11 cellular contexts compared by ENCODE assay signal in genomic region chr3:11480663-11481298, GRCh38.
DNase-seq lines count a peak whose midpoint lies in the region; ATAC-seq, FAIRE-seq and TF ChIP-seq lines count a peak whose summit lies in the region.
"Had no signal": no experiment of that assay in that cellular context is flagged by ENCODE, and none has a peak within 500 bp of the region (broad histone marks: within the 10 kb centered on the region; RNA-seq: fewer than 3 reads in every experiment).

No MANE protein-coding gene starts in this region.

- H3K27ac ChIP-seq in RWPE1: peak overlapping the region; percentile 32
- H3K27ac ChIP-seq in right cardiac atrium (ENCODE audit: low read length): no peak overlapping the region
- peak overlapping the region in 1 of 2 donors; percentile 64 for H3K27ac ChIP-seq in small intestine (ENCODE audit: low read depth in 1 of 2, low read length in 1 of 2)
- H3K27ac ChIP-seq in Karpas-422 (ENCODE audit: low read length): no peak overlapping the region
- H3K27ac ChIP-seq: parathyroid adenoma had no signal

- CTCF ChIA-PET in RWPE1 (lab: Yijun Ruan, JAX): no interaction called here

- WGBS in right cardiac atrium: 70% methylated on average over 7 of the region's 7 CpGs
- 30 to 59% (median 43%) methylated on average over 7 of the region's 7 CpGs for WGBS in small intestine, 3 donors

- no peak overlapping the region for H3K4me2 ChIP-seq in Karpas-422 (ENCODE audit: low read depth, low read length, poor library complexity, severe bottlenecking)

- ATAC-seq in right cardiac atrium: peak; percentile 61 to 74
- no peak for ATAC-seq in HG02938 (IDR thresholded peaks at IDR 0.05; ENCODE audit: unreplicated experiment)
- ATAC-seq: activated CD4-positive, CD25-positive, alpha-beta regulatory T cell treated with anti-CD3 and anti-CD28 coated beads, Interleukin-2, amount 50 U/mL, for 24 hours had no signal

- H3K4me1 ChIP-seq in right cardiac atrium (ENCODE audit: control insufficient read depth, insufficient read depth, low read length) (peaks cover 14% of the 10 kb centered on the region), small intestine (ENCODE audit: control insufficient read depth in 2 of 2, insufficient read depth in 1 of 2, low read depth in 1 of 2, low read length in 1 of 2) (peaks cover 3 to 12% of the 10 kb centered on the region in 2 donors), Karpas-422 (ENCODE audit: low read length) (no peaks in the 10 kb centered on the region)
- H3K4me1 ChIP-seq: parathyroid adenoma had no signal

- H3K4me3 ChIP-seq in right cardiac atrium (ENCODE audit: low read length) (no peak overlapping the region), small intestine (ENCODE audit: low read depth in 1 of 2, low read length in 2 of 2) (no peak overlapping the region), Karpas-422 (ENCODE audit: low read length) (no peak overlapping the region)
- H3K4me3 ChIP-seq: tibial nerve had no signal

- FAIRE-seq in small intestine (lab: Jason Lieb, UNC): no peak

- H3K36me3 ChIP-seq in small intestine (ENCODE audit: control insufficient read depth in 2 of 2, insufficient read depth in 2 of 2, low read length in 2 of 2) (no peaks in the 10 kb centered on the region), Karpas-422 (ENCODE audit: insufficient read depth, low read length) (no peaks in the 10 kb centered on the region)
- H3K36me3 ChIP-seq: tibial nerve had no signal

- H3K9me2 ChIP-seq in Karpas-422 (replicated peaks; ENCODE audit: insufficient read depth, low read length): no peaks in the 10 kb centered on the region

- POLR2A ChIA-PET in RWPE1 (lab: Yijun Ruan, JAX; ENCODE audit: low non-redundant PET): no interaction called here

- H4K20me1 ChIP-seq in Karpas-422 (ENCODE audit: insufficient read depth, low read depth, low read length): no peaks in the 10 kb centered on the region

- no peak overlapping the region for H3K9ac ChIP-seq in Karpas-422 (ENCODE audit: low read length)
- H3K9ac ChIP-seq: parathyroid adenoma had no signal

- no peaks in the 10 kb centered on the region for H3K9me3 ChIP-seq in right cardiac atrium (ENCODE audit: control insufficient read depth, low read length)
- H3K9me3 ChIP-seq in small intestine (ENCODE audit: control insufficient read depth, low read depth): no peaks in the 10 kb centered on the region
- H3K9me3 ChIP-seq in Karpas-422 (ENCODE audit: low read length): no peaks in the 10 kb centered on the region

- no peaks in the 10 kb centered on the region for H3K79me2 ChIP-seq in Karpas-422 (ENCODE audit: low read length)
- H3K79me2 ChIP-seq: parathyroid adenoma had no signal

- H2AFZ ChIP-seq in Karpas-422 (ENCODE audit: low read length): no peak overlapping the region
- H2AFZ ChIP-seq: parathyroid adenoma had no signal

- intact Hi-C loops in right cardiac atrium (cut with DNase I): no loop called here

- peak; percentile 91 for DNase-seq in HuH-7 (ENCODE audit: low spot score)
- no peak for DNase-seq in RWPE1 (ENCODE audit: low spot score)
- DNase-seq in right cardiac atrium: peak in 1 of 3 donors; percentile 61
- DNase-seq in small intestine: peak; percentile 71
- no peak for DNase-seq in EL
- no peak for DNase-seq in NCI-H226
- no peak for DNase-seq in Karpas-422

- no peaks in the 10 kb centered on the region for H3K27me3 ChIP-seq in right cardiac atrium (ENCODE audit: control insufficient read depth, insufficient read depth)
- H3K27me3 ChIP-seq in small intestine (ENCODE audit: control insufficient read depth in 2 of 2, insufficient read depth in 2 of 2, low read length in 2 of 2): no peaks in the 10 kb centered on the region
- no peaks in the 10 kb centered on the region for H3K27me3 ChIP-seq in Karpas-422 (ENCODE audit: low read length)
- H3K27me3 ChIP-seq: tibial nerve had no signal

- TF ChIP-seq CTCF in RWPE1 (conservative IDR thresholded peaks at IDR 0.05; ENCODE audit: low read depth): no peak

Comparison
In these comparisons a context has a peak if more than half of its experiments do, and no peak if none do; other contexts are left out.
1. DNase-seq: peak in HuH-7 (single experiment) and small intestine (single experiment); none in RWPE1 (single experiment), EL (single experiment), NCI-H226 (single experiment) and Karpas-422 (single experiment).